In the genomic region with DNA sequence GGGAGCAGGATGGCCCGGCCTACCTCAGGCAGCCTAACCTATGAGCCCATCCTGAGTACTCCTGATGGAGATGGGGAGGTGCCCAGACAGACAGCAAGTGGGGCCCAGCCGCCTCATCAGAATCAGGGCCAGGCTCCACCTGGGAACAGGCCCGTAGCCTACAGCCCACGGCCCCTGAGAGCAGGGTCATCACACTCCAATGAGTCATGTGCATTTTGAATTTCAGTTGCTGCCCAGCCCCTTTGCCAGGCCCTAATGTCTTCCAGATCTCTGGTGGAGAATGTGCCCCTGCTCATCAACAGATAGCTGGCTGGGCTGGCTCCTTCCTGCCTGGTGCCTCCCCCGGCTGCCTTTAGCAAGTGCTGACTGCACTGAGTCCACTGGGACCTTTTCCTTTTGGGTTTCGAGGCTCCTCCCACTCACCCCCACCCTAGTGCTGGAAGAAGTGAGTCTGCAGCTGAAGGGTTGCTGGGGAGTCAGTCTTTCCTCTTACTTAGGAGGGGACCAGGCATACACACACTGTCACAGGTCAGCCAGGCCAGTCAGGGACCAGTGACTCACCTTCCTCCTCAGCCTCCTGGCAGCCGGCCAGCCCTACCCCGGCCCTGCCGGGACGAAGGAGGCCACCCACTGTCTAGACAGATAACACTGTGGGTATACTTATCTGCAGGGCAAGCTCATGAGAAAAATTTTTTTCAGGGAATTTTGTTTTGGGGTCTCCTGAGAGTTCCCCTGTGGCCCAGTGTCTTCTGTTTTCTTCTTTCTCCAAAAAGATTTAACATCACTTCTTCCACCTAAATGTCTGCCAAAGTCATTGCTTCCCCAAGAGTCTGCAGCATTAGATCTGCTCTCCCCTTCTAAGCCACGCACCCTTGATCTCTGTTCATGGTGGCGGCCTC, we compare ENCODE assay signal across 6 cellular contexts. TPM values are rescaled to one million over a fixed set of nuclear protein-coding genes. Genes with fewer than 3 reads are reported as not detected.
DNase-seq lines count a peak whose midpoint lies in the region; ATAC-seq and TF ChIP-seq lines count a peak whose summit lies in the region.

No MANE protein-coding gene starts in this region.

- H3K36me3 ChIP-seq in sigmoid colon: peaks cover 0 to 72% (median 29%) of the 10 kb centered on the region in 4 donors

- H3K4me1 ChIP-seq in sigmoid colon: peaks cover 0 to 17% (median 8%) of the 10 kb centered on the region in 4 donors

- peak; percentile 6 for DNase-seq in SKM-1 (lab: John Stamatoyannopoulos, UW; ENCODE audit: unreplicated experiment)
- DNase-seq in dermis blood vessel endothelial cell: peak; percentile 96
- DNase-seq in sigmoid colon: peak; percentile 87
- DNase-seq in retina: no peak

- 48 to 57% methylated on average over 12 of the region's 12 CpGs for WGBS in sigmoid colon, 2 donors

- peak overlapping the region in 3 of 4 donors; percentile 7 to 60 (median 46) for H3K27ac ChIP-seq in sigmoid colon

- TF ChIP-seq CTCF in sigmoid colon (IDR thresholded peaks at IDR 0.05): no peak

- ATAC-seq in GM21723 (IDR thresholded peaks at IDR 0.05; ENCODE audit: unreplicated experiment) (peak; percentile 43), HG02840 (IDR thresholded peaks at IDR 0.05; ENCODE audit: low FRiP score, unreplicated experiment) (no peak)

- H3K27me3 ChIP-seq in sigmoid colon: no peaks in the 10 kb centered on the region

- H3K9me3 ChIP-seq in sigmoid colon: no peaks in the 10 kb centered on the region

- intact Hi-C loops in sigmoid colon (cut with DNase I): no loop called here

- H3K4me3 ChIP-seq in sigmoid colon: no peak overlapping the region

- TF ChIP-seq EP300 in sigmoid colon (IDR thresholded peaks at IDR 0.05): no peak

- no peak for TF ChIP-seq POLR2A in sigmoid colon (IDR thresholded peaks at IDR 0.05)

RNA-seq across cellular contexts. Expression of a gene that starts 9.1 kb away (rescaled TPM):
- 0.42 TPM in 1 of 2 replicates, not detected in the other for total RNA-seq in dermis blood vessel endothelial cell
- total RNA-seq in sigmoid colon: 1 to 10 TPM; 1.8 to 8.6 (median 4.5) TPM
- 1 to 10 TPM in 2 of 3 donors, under 1 TPM in 1; 0.46 to 3.1 (median 3.0) TPM for polyA plus RNA-seq in sigmoid colon

RNA-seq across cellular contexts. Expression of a gene that starts 10.9 kb away (rescaled TPM):
- total RNA-seq in dermis blood vessel endothelial cell (20.4 and 38.2 TPM in 2 replicates), sigmoid colon (10 to 100 TPM in 3 of 4 donors, 1 to 10 TPM in 1; 9.7 to 20.8 (median 19.5) TPM)
- 10 to 100 TPM in 1 of 3 donors, 1 to 10 TPM in 2; 3.0 to 32.8 (median 5.3) TPM for polyA plus RNA-seq in sigmoid colon

RNA-seq across cellular contexts. Expression of a gene that starts 14.9 kb away (rescaled TPM):
- total RNA-seq in dermis blood vessel endothelial cell (0.28 TPM in 1 of 2 replicates, not detected in the other), sigmoid colon (not detected)
- 1 to 10 TPM in 2 of 3 donors, not detected in 1; 1.2 to 1.6 TPM for polyA plus RNA-seq in sigmoid colon

RNA-seq across cellular contexts. Expression of a gene that starts 18.5 kb away (rescaled TPM):
- total RNA-seq in dermis blood vessel endothelial cell (14.1 and 17.6 TPM in 2 replicates), sigmoid colon (1 to 10 TPM; 6.9 to 8.3 (median 7.7) TPM)
- polyA plus RNA-seq in sigmoid colon: 10 to 100 TPM in 1 of 3 donors, 1 to 10 TPM in 2; 6.0 to 10.6 (median 9.8) TPM

RNA-seq across cellular contexts. Expression of a gene that starts 20.2 kb away (rescaled TPM):
- 93.6 and 113 TPM in 2 replicates for total RNA-seq in dermis blood vessel endothelial cell
- 100 to 1,000 TPM in 1 of 4 donors, 10 to 100 TPM in 3; 56.9 to 124 (median 91.7) TPM for total RNA-seq in sigmoid colon
- 100 to 1,000 TPM in 1 of 3 donors, 10 to 100 TPM in 2; 12.3 to 114 (median 23.4) TPM for polyA plus RNA-seq in sigmoid colon
